Comparison of ENCODE assay signal across 35 cellular contexts in genomic region chr1:159986531-159986930, GRCh38. TPM values are rescaled to one million over a fixed set of nuclear protein-coding genes. Genes with fewer than 3 reads are reported as not detected.
"Had no signal": no experiment of that assay in that cellular context is flagged by ENCODE, and none has a peak within 500 bp of the region (broad histone marks: within the 10 kb centered on the region; RNA-seq: fewer than 3 reads in every experiment).

No MANE protein-coding gene starts in this region.

- H3K27me3 ChIP-seq: body of pancreas, foreskin keratinocyte had no signal

- H3K4me1 Mint-ChIP-seq: activated CD4-positive, alpha-beta T cell treated with anti-CD3 and anti-CD28 coated beads, Interleukin-2, amount 10 ng/mL, durations not matched to agents 24 days and 14 days had no signal

- H3K4me1 ChIP-seq: adrenal gland, body of pancreas, gastrocnemius medialis had no signal

- H3K27ac Mint-ChIP-seq: activated CD4-positive, alpha-beta memory T cell treated with anti-CD3 and anti-CD28 coated beads for 36 hours; activated CD4-positive, alpha-beta T cell treated with anti-CD3 and anti-CD28 coated beads for 36 hours; activated CD4-positive, alpha-beta T cell treated with anti-CD3 and anti-CD28 coated beads, Interleukin-2, amount 10 ng/mL, durations not matched to agents 24 days and 14 days; activated CD8-positive, alpha-beta memory T cell treated with anti-CD3 and anti-CD28 coated beads, Interleukin-2, amount 10 ng/mL, durations not matched to agents 7 days and 5 days; activated CD8-positive, alpha-beta T cell treated with anti-CD3 and anti-CD28 coated beads, Interleukin-2, amount 10 ng/mL, durations not matched to agents 7 days and 5 days; activated naive CD4-positive, alpha-beta T cell treated with anti-CD3 and anti-CD28 coated beads for 36 hours; activated naive CD4-positive, alpha-beta T cell treated with anti-CD3 and anti-CD28 coated beads, Interleukin-2, amount 50 U/mL, for 24 hours; activated naive CD8-positive, alpha-beta T cell treated with anti-CD3 and anti-CD28 coated beads for 36 hours; activated naive CD8-positive, alpha-beta T cell treated with anti-CD3 and anti-CD28 coated beads, Interleukin-2, amount 50 U/mL, for 24 hours; activated T-helper 1 cell treated with anti-CD3 and anti-CD28 coated beads, Interleukin-12 subunit alpha, Interleukin-12 subunit beta, Interleukin-2, Interleukin-4 antibody, amounts not matched to agents 30 ng/mL and 10 ng/mL and 1 ng/mL, durations not matched to agents 14 hours and 24 hours and 36 hours; activated T-helper 2 cell treated with anti-CD3 and anti-CD28 coated beads, Interferon-gamma antibody, Interleukin-2, Interleukin-4, amounts not matched to agents 10 μg/mL and 5 μg/mL and 100 μg/mL, durations not matched to agents 14 hours and 24 hours and 36 hours; T-helper 17 cell; T-helper 2 cell treated with Interferon-gamma antibody and Interleukin-4, amounts not matched to agents 5 μg/mL and 100 μg/mL, for 36 hours had no signal

- H3K36me3 ChIP-seq: adrenal gland, gastrocnemius medialis had no signal

- ATAC-seq: activated CD4-positive, alpha-beta T cell treated with anti-CD3 and anti-CD28 coated beads for 36 hours; activated CD8-positive, alpha-beta memory T cell treated with anti-CD3 and anti-CD28 coated beads, Interleukin-2, amount 10 ng/mL, durations not matched to agents 7 days and 5 days; activated CD8-positive, alpha-beta T cell treated with anti-CD3 and anti-CD28 coated beads, Interleukin-2, amount 10 ng/mL, durations not matched to agents 7 days and 5 days; activated naive CD8-positive, alpha-beta T cell treated with anti-CD3 and anti-CD28 coated beads, Interleukin-2, amount 50 U/mL, for 24 hours; body of pancreas; esophagus mucosa; foreskin keratinocyte; gastrocnemius medialis; T-helper 17 cell had no signal

- H3K4me3 ChIP-seq: adrenal gland, body of pancreas, gastrocnemius medialis had no signal

- DNase-seq: activated CD4-positive, alpha-beta memory T cell treated with anti-CD3 and anti-CD28 coated beads for 36 hours; activated CD4-positive, alpha-beta T cell treated with anti-CD3 and anti-CD28 coated beads for 36 hours; activated CD4-positive, alpha-beta T cell treated with anti-CD3 and anti-CD28 coated beads, Interleukin-2, amount 10 ng/mL, durations not matched to agents 24 days and 14 days; activated CD4-positive, CD25-positive, alpha-beta regulatory T cell; activated CD4-positive, CD25-positive, alpha-beta regulatory T cell treated with anti-CD3 and anti-CD28 coated beads, Interleukin-2, amount 50 U/mL, for 72 hours; activated CD8-positive, alpha-beta memory T cell treated with anti-CD3 and anti-CD28 coated beads, Interleukin-2, amount 10 ng/mL, durations not matched to agents 7 days and 5 days; activated CD8-positive, alpha-beta memory T cell treated with anti-CD3 and anti-CD28 coated beads, Interleukin-2, amount 50 U/mL, for 4 hours; activated CD8-positive, alpha-beta T cell treated with anti-CD3 and anti-CD28 coated beads, Interleukin-2, amount 10 ng/mL, durations not matched to agents 7 days and 5 days; activated effector memory CD4-positive, alpha-beta T cell treated with anti-CD3 and anti-CD28 coated beads, Interleukin-2, amount 50 U/mL, for 16 hours; activated naive CD4-positive, alpha-beta T cell treated with anti-CD3 and anti-CD28 coated beads for 36 hours; activated naive CD8-positive, alpha-beta T cell treated with anti-CD3 and anti-CD28 coated beads for 36 hours; activated naive CD8-positive, alpha-beta T cell treated with anti-CD3 and anti-CD28 coated beads, Interleukin-2, amount 50 U/mL, for 24 hours; activated T-cell treated with anti-CD3 and anti-CD28 coated beads, Interleukin-2, amount 50 U/mL, for 1 hour; activated T-cell treated with anti-CD3 and anti-CD28 coated beads, Interleukin-2, amount 50 U/mL, for 48 hours; adrenal gland; amygdala; aorta; body of pancreas; caudate nucleus; effector CD8-positive, alpha-beta T cell; foreskin keratinocyte; gastrocnemius medialis; glutamatergic neuron; T-helper 1 cell; T-helper 17 cell; T1000 had no signal

- H3K9me3 Mint-ChIP-seq: activated CD4-positive, alpha-beta memory T cell treated with anti-CD3 and anti-CD28 coated beads for 36 hours; activated CD4-positive, alpha-beta T cell treated with anti-CD3 and anti-CD28 coated beads, Interleukin-2, amount 10 ng/mL, durations not matched to agents 24 days and 14 days; activated naive CD4-positive, alpha-beta T cell treated with anti-CD3 and anti-CD28 coated beads for 36 hours; activated naive CD4-positive, alpha-beta T cell treated with anti-CD3 and anti-CD28 coated beads, Interleukin-2, amount 50 U/mL, for 24 hours; activated naive CD8-positive, alpha-beta T cell treated with anti-CD3 and anti-CD28 coated beads for 36 hours; activated naive CD8-positive, alpha-beta T cell treated with anti-CD3 and anti-CD28 coated beads, Interleukin-2, amount 50 U/mL, for 24 hours; activated T-helper 1 cell treated with anti-CD3 and anti-CD28 coated beads, Interleukin-12 subunit alpha, Interleukin-12 subunit beta, Interleukin-2, Interleukin-4 antibody, amounts not matched to agents 30 ng/mL and 10 ng/mL and 1 ng/mL, durations not matched to agents 14 hours and 24 hours and 36 hours; activated T-helper 2 cell treated with anti-CD3 and anti-CD28 coated beads, Interferon-gamma antibody, Interleukin-2, Interleukin-4, amounts not matched to agents 10 μg/mL and 5 μg/mL and 100 μg/mL, durations not matched to agents 14 hours and 24 hours and 36 hours; T-helper 2 cell treated with Interferon-gamma antibody and Interleukin-4, amounts not matched to agents 5 μg/mL and 100 μg/mL, for 36 hours had no signal

- H3K36me3 Mint-ChIP-seq: activated CD4-positive, alpha-beta memory T cell treated with anti-CD3 and anti-CD28 coated beads for 36 hours; activated CD8-positive, alpha-beta memory T cell treated with anti-CD3 and anti-CD28 coated beads, Interleukin-2, amount 10 ng/mL, durations not matched to agents 7 days and 5 days; activated naive CD4-positive, alpha-beta T cell treated with anti-CD3 and anti-CD28 coated beads, Interleukin-2, amount 50 U/mL, for 24 hours; activated naive CD8-positive, alpha-beta T cell treated with anti-CD3 and anti-CD28 coated beads for 36 hours had no signal

- H3K9me3 ChIP-seq: adrenal gland, body of pancreas, gastrocnemius medialis had no signal

- H3K4me3 Mint-ChIP-seq: activated CD4-positive, alpha-beta memory T cell treated with anti-CD3 and anti-CD28 coated beads for 36 hours; activated CD4-positive, alpha-beta T cell treated with anti-CD3 and anti-CD28 coated beads for 36 hours; activated CD4-positive, alpha-beta T cell treated with anti-CD3 and anti-CD28 coated beads, Interleukin-2, amount 10 ng/mL, durations not matched to agents 24 days and 14 days; activated CD8-positive, alpha-beta memory T cell treated with anti-CD3 and anti-CD28 coated beads, Interleukin-2, amount 10 ng/mL, durations not matched to agents 7 days and 5 days; activated CD8-positive, alpha-beta T cell treated with anti-CD3 and anti-CD28 coated beads, Interleukin-2, amount 10 ng/mL, durations not matched to agents 7 days and 5 days; activated naive CD4-positive, alpha-beta T cell treated with anti-CD3 and anti-CD28 coated beads for 36 hours; activated naive CD4-positive, alpha-beta T cell treated with anti-CD3 and anti-CD28 coated beads, Interleukin-2, amount 50 U/mL, for 24 hours; activated naive CD8-positive, alpha-beta T cell treated with anti-CD3 and anti-CD28 coated beads for 36 hours; activated naive CD8-positive, alpha-beta T cell treated with anti-CD3 and anti-CD28 coated beads, Interleukin-2, amount 50 U/mL, for 24 hours; activated T-helper 1 cell treated with anti-CD3 and anti-CD28 coated beads, Interleukin-12 subunit alpha, Interleukin-12 subunit beta, Interleukin-2, Interleukin-4 antibody, amounts not matched to agents 30 ng/mL and 10 ng/mL and 1 ng/mL, durations not matched to agents 14 hours and 24 hours and 36 hours; T-helper 17 cell; T-helper 2 cell treated with Interferon-gamma antibody and Interleukin-4, amounts not matched to agents 5 μg/mL and 100 μg/mL, for 36 hours had no signal

- H3K27ac ChIP-seq: adrenal gland, body of pancreas, foreskin keratinocyte, gastrocnemius medialis had no signal

RNA-seq across cellular contexts. Expression of gene SLAMF9, which starts 32.5 kb away (rescaled TPM):
- total RNA-seq: activated CD4-positive, alpha-beta memory T cell treated with anti-CD3 and anti-CD28 coated beads for 36 hours; activated CD4-positive, alpha-beta T cell treated with anti-CD3 and anti-CD28 coated beads for 36 hours; activated CD4-positive, alpha-beta T cell treated with anti-CD3 and anti-CD28 coated beads, Interleukin-2, amount 10 ng/mL, durations not matched to agents 24 days and 14 days; activated CD8-positive, alpha-beta memory T cell treated with anti-CD3 and anti-CD28 coated beads for 36 hours; activated CD8-positive, alpha-beta memory T cell treated with anti-CD3 and anti-CD28 coated beads, Interleukin-2, amount 10 ng/mL, durations not matched to agents 7 days and 5 days; activated CD8-positive, alpha-beta T cell treated with anti-CD3 and anti-CD28 coated beads, Interleukin-2, amount 10 ng/mL, durations not matched to agents 7 days and 5 days; activated naive CD4-positive, alpha-beta T cell treated with anti-CD3 and anti-CD28 coated beads for 36 hours; activated naive CD8-positive, alpha-beta T cell treated with anti-CD3 and anti-CD28 coated beads for 36 hours; activated T-helper 1 cell treated with anti-CD3 and anti-CD28 coated beads, Interleukin-12 subunit alpha, Interleukin-12 subunit beta, Interleukin-2, Interleukin-4 antibody, amounts not matched to agents 30 ng/mL and 10 ng/mL and 1 ng/mL, durations not matched to agents 14 hours and 24 hours and 36 hours; activated T-helper 2 cell treated with anti-CD3 and anti-CD28 coated beads, Interferon-gamma antibody, Interleukin-2, Interleukin-4, amounts not matched to agents 10 μg/mL and 5 μg/mL and 100 μg/mL, durations not matched to agents 14 hours and 24 hours and 36 hours; adrenal gland; aorta; body of pancreas; chondrocyte; dermis microvascular lymphatic vessel endothelial cell; epithelial cell of proximal tubule; gastrocnemius medialis; T-helper 17 cell had no signal

RNA-seq across cellular contexts. Expression of gene IGSF9, which starts 41.1 kb away (rescaled TPM):
- total RNA-seq: activated CD4-positive, alpha-beta T cell treated with anti-CD3 and anti-CD28 coated beads, Interleukin-2, amount 10 ng/mL, durations not matched to agents 24 days and 14 days; activated CD8-positive, alpha-beta memory T cell treated with anti-CD3 and anti-CD28 coated beads, Interleukin-2, amount 10 ng/mL, durations not matched to agents 7 days and 5 days; activated CD8-positive, alpha-beta T cell treated with anti-CD3 and anti-CD28 coated beads, Interleukin-2, amount 10 ng/mL, durations not matched to agents 7 days and 5 days; activated naive CD4-positive, alpha-beta T cell treated with anti-CD3 and anti-CD28 coated beads for 36 hours; activated T-helper 1 cell treated with anti-CD3 and anti-CD28 coated beads, Interleukin-12 subunit alpha, Interleukin-12 subunit beta, Interleukin-2, Interleukin-4 antibody, amounts not matched to agents 30 ng/mL and 10 ng/mL and 1 ng/mL, durations not matched to agents 14 hours and 24 hours and 36 hours; activated T-helper 2 cell treated with anti-CD3 and anti-CD28 coated beads, Interferon-gamma antibody, Interleukin-2, Interleukin-4, amounts not matched to agents 10 μg/mL and 5 μg/mL and 100 μg/mL, durations not matched to agents 14 hours and 24 hours and 36 hours; chondrocyte; dermis microvascular lymphatic vessel endothelial cell had no signal
